1 cellular context compared by ENCODE assay signal in the genomic region with DNA sequence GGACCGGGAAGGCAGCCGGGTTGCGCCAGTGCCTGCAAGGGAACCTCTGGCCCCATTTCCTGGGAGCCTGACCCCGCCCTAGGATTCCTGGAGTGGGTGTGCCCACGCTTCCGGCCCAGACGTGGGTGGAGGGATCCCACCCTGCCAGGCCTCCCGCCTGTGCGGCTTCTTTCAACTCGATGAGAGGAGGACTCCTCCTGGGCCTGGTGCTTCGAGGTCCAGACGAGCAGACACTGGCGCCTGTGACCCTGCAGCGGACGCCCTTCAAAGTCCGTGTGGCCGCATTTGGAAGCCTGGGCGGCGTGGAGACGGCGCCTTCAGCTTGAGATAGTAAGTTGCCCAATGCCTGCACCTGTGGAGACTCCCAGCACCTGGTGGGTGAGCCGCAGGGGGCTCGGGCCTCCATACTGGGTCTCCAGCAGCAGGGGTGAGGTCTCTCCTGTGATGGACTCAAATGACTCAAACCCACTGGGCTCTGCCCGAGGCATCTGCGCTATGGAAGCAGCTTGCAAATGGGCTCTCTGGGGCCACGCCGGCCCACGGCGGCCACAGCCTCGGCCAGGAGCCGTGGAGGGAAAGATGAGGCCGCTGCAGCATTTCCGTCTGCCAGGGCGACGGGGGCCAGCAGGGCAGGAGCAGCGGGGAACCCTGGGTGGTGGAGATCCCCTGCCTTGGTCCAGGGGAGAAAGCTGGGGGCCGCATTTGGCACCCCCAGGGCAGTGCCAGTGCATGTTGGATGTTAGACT.
TF ChIP-seq lines count a peak whose summit lies in the region.

No MANE protein-coding gene starts in this region.

TF ChIP-seq in HepG2, 621 proteins besides CTCF, POLR2A, EP300 and RAD21 (continued from another document):
- TF ChIP-seq TCF7 (IDR thresholded peaks at IDR 0.05; ENCODE audit: low read depth) (0 out of 2 replicates have a peak, but pooled peaks have one; percentile 12), ZBTB7A (CRISPR knock-in tag; IDR thresholded peaks at IDR 0.05) (no peak)
- TF ChIP-seq, protein P1, sequence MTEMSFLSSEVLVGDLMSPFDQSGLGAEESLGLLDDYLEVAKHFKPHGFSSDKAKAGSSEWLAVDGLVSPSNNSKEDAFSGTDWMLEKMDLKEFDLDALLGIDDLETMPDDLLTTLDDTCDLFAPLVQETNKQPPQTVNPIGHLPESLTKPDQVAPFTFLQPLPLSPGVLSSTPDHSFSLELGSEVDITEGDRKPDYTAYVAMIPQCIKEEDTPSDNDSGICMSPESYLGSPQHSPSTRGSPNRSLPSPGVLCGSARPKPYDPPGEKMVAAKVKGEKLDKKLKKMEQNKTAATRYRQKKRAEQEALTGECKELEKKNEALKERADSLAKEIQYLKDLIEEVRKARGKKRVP (CRISPR knock-in tag; IDR thresholded peaks at IDR 0.05), result no peak
